ENCODE assay signal across 34 cellular contexts in the genomic region with DNA sequence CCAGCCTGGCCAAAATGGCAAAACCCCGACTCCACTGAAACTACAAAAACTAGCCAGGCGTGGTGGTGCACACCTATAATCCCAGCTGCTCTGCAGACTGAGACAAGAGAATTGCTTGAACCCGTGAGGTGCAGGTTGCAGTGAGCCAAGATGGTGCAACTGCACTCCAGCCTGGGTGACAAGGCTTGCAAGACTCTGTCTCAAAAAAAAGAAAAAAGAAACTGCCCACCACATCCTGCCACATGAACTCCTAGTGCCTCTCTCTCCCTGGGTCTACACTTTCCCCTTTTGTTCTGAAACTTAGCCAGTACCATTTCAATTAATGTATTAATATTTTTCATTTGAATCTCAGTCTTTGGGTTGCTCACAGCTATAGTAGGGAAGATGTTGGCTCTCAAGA.
"Had no signal": no experiment of that assay in that cellular context is flagged by ENCODE, and none has a peak within 500 bp of the region (broad histone marks: within the 10 kb centered on the region; RNA-seq: fewer than 3 reads in every experiment).

No MANE protein-coding gene starts in this region.

- H3K27ac ChIP-seq: breast epithelium, cardiac muscle cell, colonic mucosa, epithelial cell of prostate, esophagus squamous epithelium, WERI-Rb-1 had no signal

- DNase-seq: activated B cell treated with CpG ODN at 0.5 μM for 24 hours; activated CD4-positive, alpha-beta T cell treated with anti-CD3 and anti-CD28 coated beads for 48 hours; activated CD4-positive, alpha-beta T cell treated with anti-CD3 and anti-CD28 coated beads, Interleukin-2, amount 50 U/mL, for 1 hour; activated CD4-positive, alpha-beta T cell treated with anti-CD3 and anti-CD28 coated beads, Interleukin-2, amount 50 U/mL, for 48 hours; activated CD8-positive, alpha-beta memory T cell treated with anti-CD3 and anti-CD28 coated beads for 24 hours; activated CD8-positive, alpha-beta T cell treated with anti-CD3 and anti-CD28 coated beads for 36 hours; activated effector memory CD4-positive, alpha-beta T cell treated with Interleukin-2 at 50 U/mL for 16 hours; activated gamma-delta T cell treated with Interleukin-2 at 50 U/mL for 16 hours; activated naive CD4-positive, alpha-beta T cell treated with anti-CD3 and anti-CD28 coated beads, Interleukin-2, amount 50 U/mL, for 16 hours; activated naive CD4-positive, alpha-beta T cell treated with Interleukin-2 at 50 U/mL for 16 hours; activated T-cell treated with anti-CD3 and anti-CD28 coated beads, Interleukin-2, amount 50 U/mL, for 4 hours; amniotic stem cell; anterior cingulate cortex; central memory CD4-positive, alpha-beta T cell; cerebellar nuclear complex; colonic mucosa; effector CD8-positive, alpha-beta T cell; esophagus squamous epithelium; foreskin melanocyte; head of caudate nucleus; T-helper 1 cell; T-helper 17 cell; T1000; WERI-Rb-1 had no signal

- H3K27me3 Mint-ChIP-seq: activated B cell treated with CpG ODN at 0.5 μM for 24 hours; activated CD8-positive, alpha-beta T cell treated with anti-CD3 and anti-CD28 coated beads for 36 hours; activated naive CD8-positive, alpha-beta T cell; activated T-helper 17 cell treated with anti-CD3 and anti-CD28 coated beads, Interleukin-2, amount 50 U/mL, for 72 hours; brain; T-helper 17 cell had no signal

- H3K4me3 Mint-ChIP-seq: activated B cell treated with CpG ODN at 0.5 μM for 24 hours; activated CD8-positive, alpha-beta T cell treated with anti-CD3 and anti-CD28 coated beads for 36 hours; activated naive CD8-positive, alpha-beta T cell; activated T-cell treated with anti-CD3 and anti-CD28 coated beads, Interleukin-2, amount 50 U/mL, for 4 hours; activated T-helper 17 cell treated with anti-CD3 and anti-CD28 coated beads, Interleukin-2, amount 50 U/mL, for 72 hours; brain; T-helper 17 cell; T-helper 2 cell treated with Interferon-gamma antibody and Interleukin-4, amounts not matched to agents 5 μg/mL and 100 μg/mL, for 36 hours had no signal

- H3K4me3 ChIP-seq: breast epithelium, cardiac muscle cell, colonic mucosa, esophagus squamous epithelium had no signal

- H3K9me3 ChIP-seq: breast epithelium, colonic mucosa had no signal

- FAIRE-seq: endometrium, endothelial cell of umbilical vein had no signal

- H3K27ac Mint-ChIP-seq: activated B cell treated with CpG ODN at 0.5 μM for 24 hours; activated CD8-positive, alpha-beta T cell treated with anti-CD3 and anti-CD28 coated beads for 36 hours; activated naive CD8-positive, alpha-beta T cell; activated T-helper 17 cell treated with anti-CD3 and anti-CD28 coated beads, Interleukin-2, amount 50 U/mL, for 72 hours; brain; T-helper 17 cell; T-helper 2 cell treated with Interferon-gamma antibody and Interleukin-4, amounts not matched to agents 5 μg/mL and 100 μg/mL, for 36 hours had no signal

- ATAC-seq: activated CD4-positive, CD25-positive, alpha-beta regulatory T cell treated with anti-CD3 and anti-CD28 coated beads, Interleukin-2, amount 50 U/mL, for 24 hours; activated CD8-positive, alpha-beta T cell treated with anti-CD3 and anti-CD28 coated beads for 36 hours; activated T-cell treated with anti-CD3 and anti-CD28 coated beads, Interleukin-2, amount 50 U/mL, for 4 hours; activated T-helper 17 cell treated with anti-CD3 and anti-CD28 coated beads, Interleukin-2, amount 50 U/mL, for 72 hours; T-helper 17 cell had no signal

- H3K36me3 Mint-ChIP-seq: activated naive CD8-positive, alpha-beta T cell; brain had no signal

- H3K4me1 ChIP-seq: breast epithelium, colonic mucosa, esophagus squamous epithelium had no signal

- H3K36me3 ChIP-seq: cardiac muscle cell, colonic mucosa, esophagus squamous epithelium, WERI-Rb-1 had no signal

- H3K4me1 Mint-ChIP-seq: activated B cell treated with CpG ODN at 0.5 μM for 24 hours; activated T-helper 17 cell treated with anti-CD3 and anti-CD28 coated beads, Interleukin-2, amount 50 U/mL, for 72 hours; brain; T-helper 17 cell had no signal

- H3K27me3 ChIP-seq: breast epithelium, cardiac muscle cell, colonic mucosa, esophagus squamous epithelium had no signal
